Comparison of ENCODE assay signal across 1 cellular context in the genomic region with DNA sequence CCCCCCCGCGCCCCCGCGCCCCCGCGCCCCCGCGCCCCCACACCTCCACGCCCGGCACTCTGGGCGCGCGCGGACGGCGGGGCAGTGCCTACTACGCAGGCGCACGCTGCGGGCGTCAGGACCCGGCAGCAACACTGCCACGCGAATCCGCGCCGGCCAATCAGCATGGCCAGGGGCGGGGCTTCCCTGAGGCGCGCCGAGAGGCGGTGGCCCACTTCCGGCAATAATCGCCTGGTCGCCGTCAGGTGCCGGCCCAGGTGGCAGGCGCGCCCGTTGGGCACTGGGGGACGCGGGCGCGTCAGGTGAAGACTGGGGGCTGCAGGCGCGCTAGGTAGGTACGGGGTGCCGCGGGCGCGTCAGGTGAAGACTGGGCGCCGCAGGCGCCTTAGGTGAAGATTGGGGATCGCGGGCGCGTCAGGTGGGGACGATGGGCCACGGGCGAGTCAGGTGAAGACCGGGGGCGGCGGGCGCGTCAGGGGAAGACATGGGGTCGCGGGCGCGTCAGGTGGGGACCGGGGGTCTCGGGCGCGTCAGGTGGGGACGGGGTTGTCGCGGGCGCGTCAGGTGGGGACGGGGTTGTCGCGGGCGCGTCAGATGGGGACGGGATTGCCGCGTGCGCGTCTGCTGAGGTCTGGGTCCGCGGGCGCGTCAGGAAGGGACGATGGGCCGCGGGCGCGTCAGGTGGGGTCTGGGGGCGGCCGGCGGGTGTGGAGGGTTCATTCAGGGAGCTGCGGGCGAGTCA.
TF ChIP-seq lines count a peak whose summit lies in the region.

No MANE protein-coding gene starts in this region.

TF ChIP-seq in K562, 482 proteins besides CTCF, POLR2A, EP300 and RAD21 (continued from another document and continues in another):
- TF ChIP-seq, protein P1, sequence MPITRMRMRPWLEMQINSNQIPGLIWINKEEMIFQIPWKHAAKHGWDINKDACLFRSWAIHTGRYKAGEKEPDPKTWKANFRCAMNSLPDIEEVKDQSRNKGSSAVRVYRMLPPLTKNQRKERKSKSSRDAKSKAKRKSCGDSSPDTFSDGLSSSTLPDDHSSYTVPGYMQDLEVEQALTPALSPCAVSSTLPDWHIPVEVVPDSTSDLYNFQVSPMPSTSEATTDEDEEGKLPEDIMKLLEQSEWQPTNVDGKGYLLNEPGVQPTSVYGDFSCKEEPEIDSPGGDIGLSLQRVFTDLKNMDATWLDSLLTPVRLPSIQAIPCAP (CRISPR knock-in tag; IDR thresholded peaks at IDR 0.05; ENCODE audit: borderline replicate concordance), result no peak
- TF ChIP-seq ZNF79 (CRISPR knock-in tag; IDR thresholded peaks at IDR 0.05; ENCODE audit: low read depth), result no peak
- TF ChIP-seq, protein P2, sequence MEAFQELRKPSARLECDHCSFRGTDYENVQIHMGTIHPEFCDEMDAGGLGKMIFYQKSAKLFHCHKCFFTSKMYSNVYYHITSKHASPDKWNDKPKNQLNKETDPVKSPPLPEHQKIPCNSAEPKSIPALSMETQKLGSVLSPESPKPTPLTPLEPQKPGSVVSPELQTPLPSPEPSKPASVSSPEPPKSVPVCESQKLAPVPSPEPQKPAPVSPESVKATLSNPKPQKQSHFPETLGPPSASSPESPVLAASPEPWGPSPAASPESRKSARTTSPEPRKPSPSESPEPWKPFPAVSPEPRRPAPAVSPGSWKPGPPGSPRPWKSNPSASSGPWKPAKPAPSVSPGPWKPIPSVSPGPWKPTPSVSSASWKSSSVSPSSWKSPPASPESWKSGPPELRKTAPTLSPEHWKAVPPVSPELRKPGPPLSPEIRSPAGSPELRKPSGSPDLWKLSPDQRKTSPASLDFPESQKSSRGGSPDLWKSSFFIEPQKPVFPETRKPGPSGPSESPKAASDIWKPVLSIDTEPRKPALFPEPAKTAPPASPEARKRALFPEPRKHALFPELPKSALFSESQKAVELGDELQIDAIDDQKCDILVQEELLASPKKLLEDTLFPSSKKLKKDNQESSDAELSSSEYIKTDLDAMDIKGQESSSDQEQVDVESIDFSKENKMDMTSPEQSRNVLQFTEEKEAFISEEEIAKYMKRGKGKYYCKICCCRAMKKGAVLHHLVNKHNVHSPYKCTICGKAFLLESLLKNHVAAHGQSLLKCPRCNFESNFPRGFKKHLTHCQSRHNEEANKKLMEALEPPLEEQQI (IDR thresholded peaks at IDR 0.05), result no peak
- no peak for TF ChIP-seq SRSF7 (optimal IDR thresholded peaks at IDR 0.05; ENCODE audit: low read depth, low read length)
- TF ChIP-seq MYNN (IDR thresholded peaks at IDR 0.05), result no peak
- TF ChIP-seq MYNN (CRISPR knock-in tag; IDR thresholded peaks at IDR 0.05), result no peak
- TF ChIP-seq BHLHE40 (IDR thresholded peaks at IDR 0.05; ENCODE audit: low read length), result peak; percentile 37; the same call in 1 of the 2 replicates
- TF ChIP-seq, protein P3, sequence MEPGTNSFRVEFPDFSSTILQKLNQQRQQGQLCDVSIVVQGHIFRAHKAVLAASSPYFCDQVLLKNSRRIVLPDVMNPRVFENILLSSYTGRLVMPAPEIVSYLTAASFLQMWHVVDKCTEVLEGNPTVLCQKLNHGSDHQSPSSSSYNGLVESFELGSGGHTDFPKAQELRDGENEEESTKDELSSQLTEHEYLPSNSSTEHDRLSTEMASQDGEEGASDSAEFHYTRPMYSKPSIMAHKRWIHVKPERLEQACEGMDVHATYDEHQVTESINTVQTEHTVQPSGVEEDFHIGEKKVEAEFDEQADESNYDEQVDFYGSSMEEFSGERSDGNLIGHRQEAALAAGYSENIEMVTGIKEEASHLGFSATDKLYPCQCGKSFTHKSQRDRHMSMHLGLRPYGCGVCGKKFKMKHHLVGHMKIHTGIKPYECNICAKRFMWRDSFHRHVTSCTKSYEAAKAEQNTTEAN (CRISPR knock-in tag; IDR thresholded peaks at IDR 0.05), result no peak
- TF ChIP-seq, protein P4, sequence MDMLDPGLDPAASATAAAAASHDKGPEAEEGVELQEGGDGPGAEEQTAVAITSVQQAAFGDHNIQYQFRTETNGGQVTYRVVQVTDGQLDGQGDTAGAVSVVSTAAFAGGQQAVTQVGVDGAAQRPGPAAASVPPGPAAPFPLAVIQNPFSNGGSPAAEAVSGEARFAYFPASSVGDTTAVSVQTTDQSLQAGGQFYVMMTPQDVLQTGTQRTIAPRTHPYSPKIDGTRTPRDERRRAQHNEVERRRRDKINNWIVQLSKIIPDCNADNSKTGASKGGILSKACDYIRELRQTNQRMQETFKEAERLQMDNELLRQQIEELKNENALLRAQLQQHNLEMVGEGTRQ (CRISPR knock-in tag; IDR thresholded peaks at IDR 0.05), result no peak
- peak; percentile 58 for TF ChIP-seq NFYB (IDR thresholded peaks at IDR 0.05; ENCODE audit: extremely low read depth, insufficient read length)
- no peak for TF ChIP-seq KLF16 (IDR thresholded peaks at IDR 0.05)
- no peak for TF ChIP-seq NFIX (CRISPR knock-in tag; IDR thresholded peaks at IDR 0.05; ENCODE audit: low read depth)
- peak; percentile 65; the same call in 1 of the 2 replicates for TF ChIP-seq CREB1 (IDR thresholded peaks at IDR 0.05)
- peak; percentile 60; the same call in 1 of the 2 replicates for TF ChIP-seq CREB1 (CRISPR knock-in tag; IDR thresholded peaks at IDR 0.05)
- no peak for TF ChIP-seq ZFP1 (CRISPR knock-in tag; IDR thresholded peaks at IDR 0.05)
- TF ChIP-seq, protein P5, sequence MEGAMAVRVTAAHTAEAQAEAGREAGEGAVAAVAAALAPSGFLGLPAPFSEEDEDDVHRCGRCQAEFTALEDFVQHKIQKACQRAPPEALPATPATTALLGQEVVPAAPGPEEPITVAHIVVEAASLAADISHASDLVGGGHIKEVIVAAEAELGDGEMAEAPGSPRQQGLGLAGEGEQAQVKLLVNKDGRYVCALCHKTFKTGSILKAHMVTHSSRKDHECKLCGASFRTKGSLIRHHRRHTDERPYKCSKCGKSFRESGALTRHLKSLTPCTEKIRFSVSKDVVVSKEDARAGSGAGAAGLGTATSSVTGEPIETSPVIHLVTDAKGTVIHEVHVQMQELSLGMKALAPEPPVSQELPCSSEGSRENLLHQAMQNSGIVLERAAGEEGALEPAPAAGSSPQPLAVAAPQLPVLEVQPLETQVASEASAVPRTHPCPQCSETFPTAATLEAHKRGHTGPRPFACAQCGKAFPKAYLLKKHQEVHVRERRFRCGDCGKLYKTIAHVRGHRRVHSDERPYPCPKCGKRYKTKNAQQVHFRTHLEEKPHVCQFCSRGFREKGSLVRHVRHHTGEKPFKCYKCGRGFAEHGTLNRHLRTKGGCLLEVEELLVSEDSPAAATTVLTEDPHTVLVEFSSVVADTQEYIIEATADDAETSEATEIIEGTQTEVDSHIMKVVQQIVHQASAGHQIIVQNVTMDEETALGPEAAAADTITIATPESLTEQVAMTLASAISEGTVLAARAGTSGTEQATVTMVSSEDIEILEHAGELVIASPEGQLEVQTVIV (CRISPR knock-in tag; IDR thresholded peaks at IDR 0.05; ENCODE audit: borderline replicate concordance), result no peak
- TF ChIP-seq XRCC4 (IDR thresholded peaks at IDR 0.05; ENCODE audit: extremely low read depth, insufficient read depth, insufficient read length), result no peak
- TF ChIP-seq, protein P6, sequence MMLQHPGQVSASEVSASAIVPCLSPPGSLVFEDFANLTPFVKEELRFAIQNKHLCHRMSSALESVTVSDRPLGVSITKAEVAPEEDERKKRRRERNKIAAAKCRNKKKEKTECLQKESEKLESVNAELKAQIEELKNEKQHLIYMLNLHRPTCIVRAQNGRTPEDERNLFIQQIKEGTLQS (IDR thresholded peaks at IDR 0.05), result no peak
- TF ChIP-seq, protein P6 (CRISPR knock-in tag; conservative IDR thresholded peaks at IDR 0.05), result no peak
- TF ChIP-seq CBFA2T2 (conservative IDR thresholded peaks at IDR 0.05), result no peak
- no peak for TF ChIP-seq RBM17 (IDR thresholded peaks at IDR 0.05; ENCODE audit: borderline replicate concordance, low read depth, low read length)
- peak; percentile 80 for TF ChIP-seq POLR2G (IDR thresholded peaks at IDR 0.05; ENCODE audit: low read depth, low read length)
- no peak for TF ChIP-seq POLR2AphosphoS5 (IDR thresholded peaks at IDR 0.05; ENCODE audit: control insufficient read depth, insufficient read depth, low read depth, low read length)
- TF ChIP-seq SNRNP70 (optimal IDR thresholded peaks at IDR 0.05; ENCODE audit: low read depth, low read length), result no peak
- TF ChIP-seq SOX6 (IDR thresholded peaks at IDR 0.05), result no peak
- TF ChIP-seq CHD2 (IDR thresholded peaks at IDR 0.05; ENCODE audit: low read depth, low read length), result no peak
- TF ChIP-seq ETV1 (tag; conservative IDR thresholded peaks at IDR 0.05; ENCODE audit: low read depth), result no peak
- no peak for TF ChIP-seq SREBF2 (CRISPR knock-in tag; IDR thresholded peaks at IDR 0.05)
- no peak for TF ChIP-seq POLR2B (IDR thresholded peaks at IDR 0.05; ENCODE audit: low read depth, partially characterized antibody)
- TF ChIP-seq, protein P7, sequence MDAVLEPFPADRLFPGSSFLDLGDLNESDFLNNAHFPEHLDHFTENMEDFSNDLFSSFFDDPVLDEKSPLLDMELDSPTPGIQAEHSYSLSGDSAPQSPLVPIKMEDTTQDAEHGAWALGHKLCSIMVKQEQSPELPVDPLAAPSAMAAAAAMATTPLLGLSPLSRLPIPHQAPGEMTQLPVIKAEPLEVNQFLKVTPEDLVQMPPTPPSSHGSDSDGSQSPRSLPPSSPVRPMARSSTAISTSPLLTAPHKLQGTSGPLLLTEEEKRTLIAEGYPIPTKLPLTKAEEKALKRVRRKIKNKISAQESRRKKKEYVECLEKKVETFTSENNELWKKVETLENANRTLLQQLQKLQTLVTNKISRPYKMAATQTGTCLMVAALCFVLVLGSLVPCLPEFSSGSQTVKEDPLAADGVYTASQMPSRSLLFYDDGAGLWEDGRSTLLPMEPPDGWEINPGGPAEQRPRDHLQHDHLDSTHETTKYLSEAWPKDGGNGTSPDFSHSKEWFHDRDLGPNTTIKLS (IDR thresholded peaks at IDR 0.05; ENCODE audit: borderline replicate concordance, low read depth), result no peak
- TF ChIP-seq, protein P8, sequence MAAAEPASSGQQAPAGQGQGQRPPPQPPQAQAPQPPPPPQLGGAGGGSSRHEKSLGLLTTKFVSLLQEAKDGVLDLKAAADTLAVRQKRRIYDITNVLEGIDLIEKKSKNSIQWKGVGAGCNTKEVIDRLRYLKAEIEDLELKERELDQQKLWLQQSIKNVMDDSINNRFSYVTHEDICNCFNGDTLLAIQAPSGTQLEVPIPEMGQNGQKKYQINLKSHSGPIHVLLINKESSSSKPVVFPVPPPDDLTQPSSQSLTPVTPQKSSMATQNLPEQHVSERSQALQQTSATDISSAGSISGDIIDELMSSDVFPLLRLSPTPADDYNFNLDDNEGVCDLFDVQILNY (CRISPR knock-in tag; IDR thresholded peaks at IDR 0.05), result no peak
- TF ChIP-seq ZFX (CRISPR knock-in tag; IDR thresholded peaks at IDR 0.05), result peak; percentile 58
- no peak for TF ChIP-seq NELFE (IDR thresholded peaks at IDR 0.05; ENCODE audit: insufficient read depth, insufficient read length)
- TF ChIP-seq, protein P9, sequence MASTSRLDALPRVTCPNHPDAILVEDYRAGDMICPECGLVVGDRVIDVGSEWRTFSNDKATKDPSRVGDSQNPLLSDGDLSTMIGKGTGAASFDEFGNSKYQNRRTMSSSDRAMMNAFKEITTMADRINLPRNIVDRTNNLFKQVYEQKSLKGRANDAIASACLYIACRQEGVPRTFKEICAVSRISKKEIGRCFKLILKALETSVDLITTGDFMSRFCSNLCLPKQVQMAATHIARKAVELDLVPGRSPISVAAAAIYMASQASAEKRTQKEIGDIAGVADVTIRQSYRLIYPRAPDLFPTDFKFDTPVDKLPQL (IDR thresholded peaks at IDR 0.05; ENCODE audit: extremely low read depth, insufficient read length), result no peak
- TF ChIP-seq RBFOX2 (IDR thresholded peaks at IDR 0.05; ENCODE audit: low read depth, low read length), result peak; percentile 81
- no peak for TF ChIP-seq HMGN3 (IDR thresholded peaks at IDR 0.05; ENCODE audit: borderline replicate concordance, extremely low read depth, insufficient read length, low read depth, low read length)
- TF ChIP-seq, protein P10, sequence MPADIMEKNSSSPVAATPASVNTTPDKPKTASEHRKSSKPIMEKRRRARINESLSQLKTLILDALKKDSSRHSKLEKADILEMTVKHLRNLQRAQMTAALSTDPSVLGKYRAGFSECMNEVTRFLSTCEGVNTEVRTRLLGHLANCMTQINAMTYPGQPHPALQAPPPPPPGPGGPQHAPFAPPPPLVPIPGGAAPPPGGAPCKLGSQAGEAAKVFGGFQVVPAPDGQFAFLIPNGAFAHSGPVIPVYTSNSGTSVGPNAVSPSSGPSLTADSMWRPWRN (IDR thresholded peaks at IDR 0.05; ENCODE audit: low read depth), result no peak
- TF ChIP-seq, protein P11, sequence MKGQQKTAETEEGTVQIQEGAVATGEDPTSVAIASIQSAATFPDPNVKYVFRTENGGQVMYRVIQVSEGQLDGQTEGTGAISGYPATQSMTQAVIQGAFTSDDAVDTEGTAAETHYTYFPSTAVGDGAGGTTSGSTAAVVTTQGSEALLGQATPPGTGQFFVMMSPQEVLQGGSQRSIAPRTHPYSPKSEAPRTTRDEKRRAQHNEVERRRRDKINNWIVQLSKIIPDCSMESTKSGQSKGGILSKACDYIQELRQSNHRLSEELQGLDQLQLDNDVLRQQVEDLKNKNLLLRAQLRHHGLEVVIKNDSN (CRISPR knock-in tag; IDR thresholded peaks at IDR 0.05), result peak; percentile 50
- TF ChIP-seq ZFP36 (IDR thresholded peaks at IDR 0.05; ENCODE audit: low read depth, low read length, partially characterized antibody), result no peak
- no peak for TF ChIP-seq NBN (IDR thresholded peaks at IDR 0.05; ENCODE audit: low read depth)
- no peak for TF ChIP-seq CHD1 (IDR thresholded peaks at IDR 0.05; ENCODE audit: low read length)
- TF ChIP-seq SLC30A9 (CRISPR knock-in tag; IDR thresholded peaks at IDR 0.05), result no peak
- no peak for TF ChIP-seq BCOR (IDR thresholded peaks at IDR 0.05)
- TF ChIP-seq FOXP1 (CRISPR knock-in tag; IDR thresholded peaks at IDR 0.05), result no peak
- TF ChIP-seq C11orf30 (IDR thresholded peaks at IDR 0.05; ENCODE audit: low read depth), result no peak
